In genomic region chr3:140898340-140899180, GRCh38 we compare ENCODE assay signal across 8 cellular contexts. TPM values are rescaled to one million over a fixed set of nuclear protein-coding genes. Genes with fewer than 3 reads are reported as not detected.
DNase-seq lines count a peak whose midpoint lies in the region; ATAC-seq and TF ChIP-seq lines count a peak whose summit lies in the region.

No MANE protein-coding gene starts in this region.

- DNase-seq in DMS53 (lab: John Stamatoyannopoulos, UW) (peak; percentile 81), H4 (ENCODE audit: low spot score) (peak; percentile 86), NCI-H2029 (lab: John Stamatoyannopoulos, UW) (peak; percentile 45), WERI-Rb-1 (peak; percentile 16), glomerular endothelial cell (ENCODE audit: extremely low read depth, low read depth, low spot score) (peak; percentile 22), retina (peak; percentile 32), coronary artery (ENCODE audit: low spot score) (no peak)

- ATAC-seq in GM21381 (IDR thresholded peaks at IDR 0.05; ENCODE audit: unreplicated experiment): no peak

- H3K27me3 ChIP-seq in WERI-Rb-1 (ENCODE audit: insufficient read depth, low read depth, severe bottlenecking): no peaks in the 10 kb centered on the region

- H3K4me3 ChIP-seq in WERI-Rb-1 (ENCODE audit: low read depth, low read length) (no peak overlapping the region), coronary artery (no peak overlapping the region)

- no peak overlapping the region for H3K27ac ChIP-seq in WERI-Rb-1
- H3K27ac ChIP-seq in coronary artery: no peak overlapping the region

- TF ChIP-seq CTCF in WERI-Rb-1 (IDR thresholded peaks at IDR 0.05; ENCODE audit: low read depth, low read length): 0 out of 2 replicates have a peak, but pooled peaks have one; percentile 20
- TF ChIP-seq CTCF in coronary artery (IDR thresholded peaks at IDR 0.05): no peak

- H3K36me3 ChIP-seq in WERI-Rb-1: no peaks in the 10 kb centered on the region

- H3K9me3 ChIP-seq in WERI-Rb-1 (ENCODE audit: severe bottlenecking): no peaks in the 10 kb centered on the region

RNA-seq across cellular contexts. Expression of gene SLC25A36, which starts 43.1 kb away (rescaled TPM):
- total RNA-seq in H4 (2014; rRNA removed; shearing (Covaris generic)): 41.9 and 49.7 TPM in 2 replicates
- 42.5 and 44.5 TPM in 2 replicates for total RNA-seq in glomerular endothelial cell
